11 cellular contexts compared by ENCODE assay signal in genomic region chr7:28684729-28685211, GRCh38.
DNase-seq lines count a peak whose midpoint lies in the region; ATAC-seq, FAIRE-seq and TF ChIP-seq lines count a peak whose summit lies in the region.
"Had no signal": no experiment of that assay in that cellular context is flagged by ENCODE, and none has a peak within 500 bp of the region (broad histone marks: within the 10 kb centered on the region; RNA-seq: fewer than 3 reads in every experiment).

No MANE protein-coding gene starts in this region.

- BruUV-seq in GM12878 (replicated peaks; lab: Mats Ljungman, UMichigan): no TSS peak

- in situ Hi-C loops in GM12878 (cut with MboI): no loop called here

- ATAC-seq in GM12878 (peak; percentile 74), left colon (no peak)

- H3K79me2 ChIP-seq in GM12878 (ENCODE audit: control insufficient read depth, insufficient read depth, low read length): no peaks in the 10 kb centered on the region

- no peak for TF ChIP-seq EP300 in GM12878 (IDR thresholded peaks at IDR 0.05; ENCODE audit: borderline replicate concordance in 1 of 2, control insufficient read depth in 1 of 2, low read depth in 2 of 2, low read length in 2 of 2)

- peak overlapping the region; percentile 54 for H3K4me3 Mint-ChIP-seq in neural crest cell
- H3K4me3 Mint-ChIP-seq: activated naive CD4-positive, alpha-beta T cell treated with anti-CD3 and anti-CD28 coated beads, Interleukin-2, amount 50 U/mL, for 24 hours; CD8-positive, alpha-beta memory T cell had no signal

- no peaks in the 10 kb centered on the region for H3K9me3 ChIP-seq in HUES6 (ENCODE audit: control insufficient read depth, insufficient read depth, low read depth, low read length)
- no peaks in the 10 kb centered on the region for H3K9me3 ChIP-seq in GM12878 (replicated peaks; ENCODE audit: control insufficient read depth, insufficient read depth, low read length)

- SMC1A ChIA-PET in GM12878 (lab: Charles Lee; ENCODE audit: uncharacterized antibody, unreplicated experiment): interaction anchor here (1.0 to 3.1 kb wide), 14 partner anchors 8 to 322 kb away, joined by 3 to 19 read pairs (median 4); no protein-coding TSS in a partner anchor

- 0% methylated on average over 5 of the region's 5 CpGs for WGBS in GM12878 (ENCODE audit: insufficient coverage, insufficient replicate concordance, low lambda C conversion rate, missing lambda C conversion rate)

- no peaks in the 10 kb centered on the region for H4K20me1 ChIP-seq in GM12878 (ENCODE audit: control insufficient read depth, insufficient read depth)

- no peaks in the 10 kb centered on the region for H3K27me3 ChIP-seq in HUES6 (ENCODE audit: control insufficient read depth, insufficient read depth, low read length)
- H3K27me3 ChIP-seq in GM12878 (replicated peaks in 1 of 2; ENCODE audit: control insufficient read depth in 2 of 2, insufficient read depth in 2 of 2, low read length in 1 of 2): no peaks in the 10 kb centered on the region

- H3K36me3 Mint-ChIP-seq in neural crest cell (ENCODE audit: low read depth): no peaks in the 10 kb centered on the region
- H3K36me3 Mint-ChIP-seq: activated naive CD4-positive, alpha-beta T cell treated with anti-CD3 and anti-CD28 coated beads, Interleukin-2, amount 50 U/mL, for 24 hours; CD8-positive, alpha-beta memory T cell had no signal

- no peak for FAIRE-seq in GM12878 (lab: Jason Lieb, UNC)

- DNase-seq in GF-D8 (lab: John Stamatoyannopoulos, UW) (peak; percentile 18), GM12878 (ENCODE audit: low read depth, low spot score) (no peak), neural crest cell (ENCODE audit: low read depth, low spot score) (no peak), activated gamma-delta T cell (lab: John Stamatoyannopoulos, UW) (no peak), left colon (no peak)
- no peak for DNase-seq in stimulated activated naive CD4-positive, alpha-beta T cell (lab: John Stamatoyannopoulos, UW)
- no peak for DNase-seq in stimulated activated CD4-positive, alpha-beta T cell treated with anti-CD3 and anti-CD28 coated beads, Interleukin-12 subunit alpha, Interleukin-12 subunit beta, amount 100 ng/mL, for 4 hours
- DNase-seq: CD8-positive, alpha-beta memory T cell; occipital lobe had no signal

- TF ChIP-seq POLR2A in GM12878 (IDR thresholded peaks at IDR 0.05; ENCODE audit: low read depth, low read length): no peak

- H3K4me3 ChIP-seq in HUES6 (ENCODE audit: low read depth, low read length): no peak overlapping the region
- no peak overlapping the region; the same call in 1 of the 2 replicates for H3K4me3 ChIP-seq in GM12878

- POLR2A ChIA-PET in GM12878 (lab: Charles Lee): interaction anchor here (0.7 to 1.4 kb wide), 4 partner anchors 14 to 76 kb away, joined by 3 to 5 read pairs (median 3); no protein-coding TSS in a partner anchor

- peaks cover 33% of the 10 kb centered on the region for H3K4me1 ChIP-seq in HUES6 (ENCODE audit: control insufficient read depth, insufficient read depth, low read length)
- peaks cover 19% of the 10 kb centered on the region for H3K4me1 ChIP-seq in GM12878 (ENCODE audit: control insufficient read depth, insufficient read depth, low read length)

- peaks cover 8% of the 10 kb centered on the region for H3K4me1 Mint-ChIP-seq in neural crest cell
- H3K4me1 Mint-ChIP-seq: activated naive CD4-positive, alpha-beta T cell treated with anti-CD3 and anti-CD28 coated beads, Interleukin-2, amount 50 U/mL, for 24 hours had no signal

- TF ChIP-seq CTCF in GM12878 (IDR thresholded peaks at IDR 0.05 in 2 of 3, conservative IDR thresholded peaks at IDR 0.05 in 1 of 3; ENCODE audit: control insufficient read depth in 2 of 3, extremely low read depth in 1 of 3, insufficient read depth in 1 of 3, low read depth in 3 of 3, low read length in 3 of 3) (no peak), neural crest cell (conservative IDR thresholded peaks at IDR 0.05) (no peak)

- RAD21 ChIA-PET in GM12878 (lab: Charles Lee; ENCODE audit: unreplicated experiment): interaction anchor here (0.7 to 4.5 kb wide), 5 partner anchors 15 to 206 kb away, joined by 3 to 36 read pairs (median 4); no protein-coding TSS in a partner anchor

- peak overlapping the region; percentile 24 for H2AFZ ChIP-seq in GM12878 (ENCODE audit: control insufficient read depth, low read depth, low read length)

- intact Hi-C loops in GM12878 (cut with micrococcal nuclease; ENCODE audit: unreplicated experiment): loop anchor here (1.0 to 5.0 kb wide), 2 partner anchors 207 to 278 kb away; no protein-coding TSS in a partner anchor
- intact Hi-C loops in left colon (cut with DNase I, micrococcal nuclease): no loop called here

- peak overlapping the region; percentile 81 for H3K4me2 ChIP-seq in GM12878 (ENCODE audit: control insufficient read depth, insufficient read depth)

- TF ChIP-seq RAD21 in GM12878 (IDR thresholded peaks at IDR 0.05; ENCODE audit: insufficient read depth, low read depth, low read length): no peak

- H3K9ac ChIP-seq in HUES6 (ENCODE audit: low read length): peak overlapping the region; percentile 39
- H3K9ac ChIP-seq in GM12878 (ENCODE audit: control insufficient read depth, insufficient read depth, low read length): no peak overlapping the region

- CTCF ChIA-PET in GM12878 (lab: Yijun Ruan, JAX): interaction anchor here (1.1 to 1.6 kb wide), 5 partner anchors 9 to 141 kb away, joined by 3 to 13 read pairs (median 4); no protein-coding TSS in a partner anchor

- no peaks in the 10 kb centered on the region for H3K9me3 Mint-ChIP-seq in neural crest cell
- H3K9me3 Mint-ChIP-seq: activated naive CD4-positive, alpha-beta T cell treated with anti-CD3 and anti-CD28 coated beads, Interleukin-2, amount 50 U/mL, for 24 hours; CD8-positive, alpha-beta memory T cell had no signal

- no peaks in the 10 kb centered on the region for H3K27me3 Mint-ChIP-seq in neural crest cell (ENCODE audit: low read depth)

- H3K27ac ChIP-seq in HUES6 (ENCODE audit: low read depth, low read length) (peak overlapping the region; percentile 3; the same call in 1 of the 2 replicates), GM12878 (ENCODE audit: control insufficient read depth, insufficient read depth) (no peak overlapping the region)

- H3K27ac Mint-ChIP-seq in neural crest cell (ENCODE audit: unreplicated experiment): no peak overlapping the region
- H3K27ac Mint-ChIP-seq: activated naive CD4-positive, alpha-beta T cell treated with anti-CD3 and anti-CD28 coated beads, Interleukin-2, amount 50 U/mL, for 24 hours had no signal

- H3K36me3 ChIP-seq in HUES6 (ENCODE audit: control insufficient read depth, insufficient read depth, low read length) (no peaks in the 10 kb centered on the region), GM12878 (ENCODE audit: control insufficient read depth in 2 of 2, insufficient read depth in 2 of 2, low read length in 1 of 2) (peaks cover 0 to 5% of the 10 kb centered on the region in 2 experiments; a peak in 2 of 4 replicates)

TF ChIP-seq in GM12878, 131 proteins besides CTCF, POLR2A, EP300 and RAD21:
- TF ChIP-seq SUPT20H (IDR thresholded peaks at IDR 0.05; ENCODE audit: borderline replicate concordance, control insufficient read depth, low read depth, low read length) (no peak), DPF2 (IDR thresholded peaks at IDR 0.05) (peak; percentile 60; the same call in 1 of the 2 replicates), RELB (IDR thresholded peaks at IDR 0.05; ENCODE audit: low read depth) (no peak), PKNOX1 (IDR thresholded peaks at IDR 0.05) (0 out of 2 replicates have a peak, but pooled peaks have one; percentile 11), IKZF2 (IDR thresholded peaks at IDR 0.05) (0 out of 4 replicates have a peak, but pooled peaks of 1 of the 2 experiments have one; percentile 7), CHD2 (IDR thresholded peaks at IDR 0.05; ENCODE audit: borderline replicate concordance, low read depth, low read length) (no peak), MTA2 (IDR thresholded peaks at IDR 0.05; ENCODE audit: low read depth) (peak; percentile 77), SIX5 (IDR thresholded peaks at IDR 0.05; ENCODE audit: low read depth, low read length, severe bottlenecking) (no peak), YY1 (IDR thresholded peaks at IDR 0.05; ENCODE audit: low read depth, low read length) (peak; percentile 65; the same call in 1 of the 2 replicates), FOXM1 (IDR thresholded peaks at IDR 0.05; ENCODE audit: low read depth, low read length) (no peak; the same call in 1 of the 2 replicates), BACH1 (IDR thresholded peaks at IDR 0.05; ENCODE audit: borderline replicate concordance) (0 out of 2 replicates have a peak, but pooled peaks have one; percentile 3), PAX5 (IDR thresholded peaks at IDR 0.05; ENCODE audit: borderline replicate concordance, low read depth, low read length) (0 out of 2 replicates have a peak, but pooled peaks have one; percentile 22), ZNF384 (IDR thresholded peaks at IDR 0.05; ENCODE audit: borderline replicate concordance, low read depth, low read length) (peak; percentile 43; the same call in 1 of the 2 replicates), RUNX3 (IDR thresholded peaks at IDR 0.05; ENCODE audit: low read length) (peak; percentile 52; the same call in 1 of the 2 replicates), IKZF1 (conservative IDR thresholded peaks at IDR 0.05) (0 out of 2 replicates have a peak, but pooled peaks have one; percentile 37)
